In the genomic region with DNA sequence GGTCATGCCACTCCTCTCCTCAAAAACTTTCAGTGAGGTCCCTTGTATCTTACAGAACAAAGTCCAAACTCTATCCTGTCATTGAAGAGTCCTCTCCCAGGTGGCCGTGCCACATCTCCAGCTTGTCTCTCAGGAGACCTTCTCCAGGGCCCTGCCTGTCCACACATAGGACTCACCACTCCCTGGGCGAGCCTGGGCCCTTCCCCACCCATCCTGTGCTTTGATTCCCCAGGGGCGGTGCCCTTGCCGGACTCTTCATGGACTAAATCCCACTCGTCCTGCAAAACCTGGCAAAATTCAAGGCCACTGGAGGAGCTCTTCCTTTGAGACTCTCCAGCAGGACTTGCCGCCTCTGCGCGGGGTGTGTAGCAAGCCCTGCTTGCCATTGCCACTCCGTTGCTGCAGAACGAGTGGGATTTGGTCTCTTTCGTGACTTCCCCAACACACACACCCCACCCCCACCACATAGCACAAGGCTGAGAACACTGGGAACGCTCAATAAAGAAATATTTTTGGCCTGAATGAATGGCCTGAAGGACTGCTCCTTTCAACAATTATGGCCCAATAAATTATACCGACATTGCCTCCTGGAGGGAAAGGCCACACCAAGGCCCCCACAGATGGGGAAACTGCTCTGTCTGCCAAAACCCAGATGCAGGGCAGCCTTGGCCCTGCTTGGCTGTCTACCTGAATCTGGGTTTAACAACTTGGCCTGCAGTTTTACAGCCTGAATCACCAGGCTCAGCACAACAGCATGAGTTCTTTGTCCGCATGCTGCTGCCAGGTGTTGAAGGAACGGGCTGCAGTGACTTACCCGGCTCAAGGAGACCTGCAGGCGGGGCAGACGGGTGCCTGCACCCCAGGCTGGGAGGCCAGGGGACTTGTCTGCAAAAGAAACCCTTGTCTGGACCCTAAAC, we compare ENCODE assay signal across 10 cellular contexts.
A peak's percentile ranks its signal among the peaks of the same experiment; 100 is the strongest.
DNase-seq lines count a peak whose midpoint lies in the region; ATAC-seq and TF ChIP-seq lines count a peak whose summit lies in the region.
"Had no signal": no experiment of that assay in that cellular context is flagged by ENCODE, and none has a peak within 500 bp of the region (broad histone marks: within the 10 kb centered on the region; RNA-seq: fewer than 3 reads in every experiment).

No MANE protein-coding gene starts in this region.

- H3K4me3 Mint-ChIP-seq in activated naive CD8-positive, alpha-beta T cell treated with anti-CD3 and anti-CD28 coated beads, Interleukin-2, amount 10 ng/mL, durations not matched to agents 7 days and 5 days = no peak overlapping the region
- H3K4me3 Mint-ChIP-seq in activated naive CD8-positive, alpha-beta T cell treated with anti-CD3 and anti-CD28 coated beads for 36 hours = no peak overlapping the region
- H3K4me3 Mint-ChIP-seq: stimulated activated naive CD8-positive, alpha-beta T cell treated with anti-CD3 and anti-CD28 coated beads, Interleukin-15, amount 100 ng/mL, for 72 hours had no signal

- H3K27ac ChIP-seq in adrenal gland = peak overlapping the region in 1 of 5 donors; percentile 25
- H3K27ac ChIP-seq in mesenchymal stem cell (ENCODE audit: low read length, poor library complexity, severe bottlenecking) = no peak overlapping the region
- no peak overlapping the region for H3K27ac ChIP-seq in SJCRH30

- no peak overlapping the region for H3K14ac ChIP-seq in mesenchymal stem cell (ENCODE audit: low read length in 2 of 2)

- H3K79me1 ChIP-seq in mesenchymal stem cell (replicated peaks; ENCODE audit: low read length, poor library complexity, severe bottlenecking) = no peaks in the 10 kb centered on the region

- H3K4me2 ChIP-seq in mesenchymal stem cell (ENCODE audit: low read length, poor library complexity, severe bottlenecking) = no peak overlapping the region

- TF ChIP-seq POLR2A in adrenal gland (IDR thresholded peaks at IDR 0.05) = no peak

- no peak overlapping the region for H2BK15ac ChIP-seq in mesenchymal stem cell (ENCODE audit: low read depth, poor library complexity, severe bottlenecking)

- peak overlapping the region in 1 of 2 experiments; percentile 38 for H2BK12ac ChIP-seq in mesenchymal stem cell (ENCODE audit: low read length in 2 of 2)

- WGBS in adrenal gland, 4 donors = 43 to 51% (median 50%) methylated on average over 12 to 18 of the region's 18 CpGs
- 79% methylated on average over 18 of the region's 18 CpGs for WGBS in mesenchymal stem cell

- H3K4me3 ChIP-seq in adrenal gland = no peak overlapping the region
- H3K4me3 ChIP-seq in mesenchymal stem cell (ENCODE audit: insufficient read depth in 1 of 2, low read depth in 1 of 2, low read length in 2 of 2) = no peak overlapping the region
- no peak overlapping the region for H3K4me3 ChIP-seq in SJCRH30

- ATAC-seq in activated naive CD8-positive, alpha-beta T cell treated with anti-CD3 and anti-CD28 coated beads, Interleukin-2, amount 10 ng/mL, durations not matched to agents 7 days and 5 days (ENCODE audit: low read depth) = no peak
- ATAC-seq in HG02588 (IDR thresholded peaks at IDR 0.05; ENCODE audit: unreplicated experiment) = no peak
- ATAC-seq: stimulated activated naive CD8-positive, alpha-beta T cell treated with anti-CD3 and anti-CD28 coated beads, Interleukin-15, amount 100 ng/mL, for 72 hours had no signal

- DNase-seq in activated naive CD8-positive, alpha-beta T cell treated with anti-CD3 and anti-CD28 coated beads, Interleukin-2, amount 10 ng/mL, durations not matched to agents 7 days and 5 days = no peak
- DNase-seq in activated naive CD8-positive, alpha-beta T cell treated with anti-CD3 and anti-CD28 coated beads for 36 hours = no peak
- peak; percentile 39 to 80 (median 51) for DNase-seq in adrenal gland
- DNase-seq in mesenchymal stem cell = no peak
- no peak for DNase-seq in NCI-H2029 (lab: John Stamatoyannopoulos, UW)
- DNase-seq in SJCRH30 = no peak
- no peak for DNase-seq in DMS53 (lab: John Stamatoyannopoulos, UW)
- DNase-seq: ACHN; stimulated activated naive CD8-positive, alpha-beta T cell treated with anti-CD3 and anti-CD28 coated beads, Interleukin-15, amount 100 ng/mL, for 72 hours had no signal

- intact Hi-C loops in adrenal gland (cut with DNase I) = no loop called here

- H2BK5ac ChIP-seq in mesenchymal stem cell (ENCODE audit: low read depth, low read length, poor library complexity, severe bottlenecking) = no peak overlapping the region

- TF ChIP-seq CTCF in adrenal gland (IDR thresholded peaks at IDR 0.05) = no peak

- H3K4me1 Mint-ChIP-seq in activated naive CD8-positive, alpha-beta T cell treated with anti-CD3 and anti-CD28 coated beads, Interleukin-2, amount 10 ng/mL, durations not matched to agents 7 days and 5 days = peaks cover 24% of the 10 kb centered on the region
- H3K4me1 Mint-ChIP-seq in activated naive CD8-positive, alpha-beta T cell treated with anti-CD3 and anti-CD28 coated beads for 36 hours = peaks cover 12% of the 10 kb centered on the region

- peak overlapping the region; percentile 29 for H4K8ac ChIP-seq in mesenchymal stem cell (ENCODE audit: low read length)

- POLR2A ChIA-PET in activated naive CD8-positive, alpha-beta T cell treated with anti-CD3 and anti-CD28 coated beads, Interleukin-2, amount 10 ng/mL, durations not matched to agents 7 days and 5 days (lab: Charles Lee) = interaction anchor here (1.2 kb wide), 2 partner anchors 73 kb away, joined by 3 to 5 read pairs; a partner anchor contains a TSS

- peak overlapping the region; percentile 73 for H3K27ac Mint-ChIP-seq in activated naive CD8-positive, alpha-beta T cell treated with anti-CD3 and anti-CD28 coated beads, Interleukin-2, amount 10 ng/mL, durations not matched to agents 7 days and 5 days
- no peak overlapping the region for H3K27ac Mint-ChIP-seq in activated naive CD8-positive, alpha-beta T cell treated with anti-CD3 and anti-CD28 coated beads for 36 hours

- H3K27me3 Mint-ChIP-seq in activated naive CD8-positive, alpha-beta T cell treated with anti-CD3 and anti-CD28 coated beads, Interleukin-2, amount 10 ng/mL, durations not matched to agents 7 days and 5 days = peaks cover 2% of the 10 kb centered on the region
- no peaks in the 10 kb centered on the region for H3K27me3 Mint-ChIP-seq in activated naive CD8-positive, alpha-beta T cell treated with anti-CD3 and anti-CD28 coated beads for 36 hours
- H3K27me3 Mint-ChIP-seq: stimulated activated naive CD8-positive, alpha-beta T cell treated with anti-CD3 and anti-CD28 coated beads, Interleukin-15, amount 100 ng/mL, for 72 hours had no signal

- H3K36me3 Mint-ChIP-seq in activated naive CD8-positive, alpha-beta T cell treated with anti-CD3 and anti-CD28 coated beads, Interleukin-2, amount 10 ng/mL, durations not matched to agents 7 days and 5 days = no peaks in the 10 kb centered on the region
- no peaks in the 10 kb centered on the region for H3K36me3 Mint-ChIP-seq in activated naive CD8-positive, alpha-beta T cell treated with anti-CD3 and anti-CD28 coated beads for 36 hours

- no peak overlapping the region for H3K18ac ChIP-seq in mesenchymal stem cell (ENCODE audit: low read depth in 1 of 2, low read length in 2 of 2)

- H3K27me3 ChIP-seq in adrenal gland (no peaks in the 10 kb centered on the region), mesenchymal stem cell (ENCODE audit: control insufficient read depth in 1 of 2, insufficient read depth in 1 of 2, low read length in 2 of 2) (peaks cover 0 to 3% of the 10 kb centered on the region in 2 experiments), SJCRH30 (no peaks in the 10 kb centered on the region)

- H3K23ac ChIP-seq in mesenchymal stem cell (ENCODE audit: low read length in 2 of 2) = no peak overlapping the region

- H3K36me3 ChIP-seq in adrenal gland (replicated peaks in 1 of 2) (no peaks in the 10 kb centered on the region), mesenchymal stem cell (ENCODE audit: control insufficient read depth in 1 of 2, insufficient read depth in 2 of 2, low read depth in 1 of 2, low read length in 2 of 2) (no peaks in the 10 kb centered on the region), SJCRH30 (no peaks in the 10 kb centered on the region)

- no peak overlapping the region for H4K91ac ChIP-seq in mesenchymal stem cell (ENCODE audit: low read length)

- H3K9me3 Mint-ChIP-seq in activated naive CD8-positive, alpha-beta T cell treated with anti-CD3 and anti-CD28 coated beads, Interleukin-2, amount 10 ng/mL, durations not matched to agents 7 days and 5 days = no peaks in the 10 kb centered on the region
- H3K9me3 Mint-ChIP-seq in activated naive CD8-positive, alpha-beta T cell treated with anti-CD3 and anti-CD28 coated beads for 36 hours = no peaks in the 10 kb centered on the region
- H3K9me3 Mint-ChIP-seq: stimulated activated naive CD8-positive, alpha-beta T cell treated with anti-CD3 and anti-CD28 coated beads, Interleukin-15, amount 100 ng/mL, for 72 hours had no signal

- H2AFZ ChIP-seq in mesenchymal stem cell (ENCODE audit: low read depth, low read length) = no peak overlapping the region

- H2AK5ac ChIP-seq in mesenchymal stem cell (ENCODE audit: low read length, severe bottlenecking) = no peak overlapping the region

- peaks cover 0 to 7% of the 10 kb centered on the region in 2 donors for H3K4me1 ChIP-seq in adrenal gland (replicated peaks in 1 of 2)
- H3K4me1 ChIP-seq in mesenchymal stem cell (ENCODE audit: control insufficient read depth, insufficient read depth, low read depth, low read length) = peaks cover 10% of the 10 kb centered on the region
- H3K4me1 ChIP-seq in SJCRH30 = no peaks in the 10 kb centered on the region

- no peaks in the 10 kb centered on the region for H3K9me3 ChIP-seq in adrenal gland (replicated peaks in 1 of 3)
- no peaks in the 10 kb centered on the region for H3K9me3 ChIP-seq in mesenchymal stem cell (ENCODE audit: control insufficient read depth, low read length)
- no peaks in the 10 kb centered on the region for H3K9me3 ChIP-seq in SJCRH30 (replicated peaks)

- H3K4ac ChIP-seq in mesenchymal stem cell (ENCODE audit: low read depth in 1 of 2, low read length in 2 of 2) = no peak overlapping the region

- no peak overlapping the region for H2BK120ac ChIP-seq in mesenchymal stem cell (ENCODE audit: low read depth, low read length)

- H3K9ac ChIP-seq in mesenchymal stem cell (ENCODE audit: low read length) = no peak overlapping the region

Comparison
In these comparisons a context has a peak if more than half of its experiments do, and no peak if none do; other contexts are left out.
1. DNase-seq: peak in adrenal gland (7 of 7); none in activated naive CD8-positive, alpha-beta T cell treated with anti-CD3 and anti-CD28 coated beads, Interleukin-2, amount 10 ng/mL, durations not matched to agents 7 days and 5 days (single experiment), activated naive CD8-positive, alpha-beta T cell treated with anti-CD3 and anti-CD28 coated beads for 36 hours (single experiment), mesenchymal stem cell (single experiment), NCI-H2029 (single experiment), SJCRH30 (0 of 2) and DMS53 (single experiment).